Comparison of ENCODE assay signal across 19 cellular contexts in genomic region chr9:79382468-79382867, GRCh38.
A peak's percentile ranks its signal among the peaks of the same experiment; 100 is the strongest.
DNase-seq lines count a peak whose midpoint lies in the region; ATAC-seq and TF ChIP-seq lines count a peak whose summit lies in the region.
"Had no signal": no experiment of that assay in that cellular context is flagged by ENCODE, and none has a peak within 500 bp of the region (broad histone marks: within the 10 kb centered on the region; RNA-seq: fewer than 3 reads in every experiment).

No MANE protein-coding gene starts in this region.

- no peak for TF ChIP-seq CTCF in GM10266 (IDR thresholded peaks at IDR 0.05; ENCODE audit: control insufficient read depth, insufficient read depth, low read depth, missing control alignments)
- TF ChIP-seq CTCF in colonic mucosa (IDR thresholded peaks at IDR 0.05): no peak

- no peaks in the 10 kb centered on the region for H3K9me3 ChIP-seq in colonic mucosa
- H3K9me3 ChIP-seq: adrenal gland, prostate gland had no signal

- no peak overlapping the region for H3K9ac ChIP-seq in colonic mucosa (ENCODE audit: low read depth in 2 of 2, low read length in 2 of 2)

- CTCF ChIA-PET in activated naive CD4-positive, alpha-beta T cell treated with anti-CD3 and anti-CD28 coated beads for 36 hours (lab: Charles Lee): no interaction called here

- no peaks in the 10 kb centered on the region for H3K36me3 Mint-ChIP-seq in activated naive CD4-positive, alpha-beta T cell treated with anti-CD3 and anti-CD28 coated beads for 36 hours (ENCODE audit: low read depth)
- H3K36me3 Mint-ChIP-seq in stimulated activated naive B cell treated with anti-CD40 and anti-IgM and Interleukin-4, amounts not matched to agents 10 μg/mL and 1 μg/mL and 100 μg/mL, for 72 hours: no peaks in the 10 kb centered on the region
- H3K36me3 Mint-ChIP-seq: CD4-positive, CD25-positive, alpha-beta regulatory T cell had no signal

- no peaks in the 10 kb centered on the region for H3K4me1 ChIP-seq in colonic mucosa
- H3K4me1 ChIP-seq: adrenal gland, lower lobe of right lung, prostate gland had no signal

- H3K4me3 Mint-ChIP-seq in activated naive CD4-positive, alpha-beta T cell treated with anti-CD3 and anti-CD28 coated beads for 36 hours: no peak overlapping the region
- H3K4me3 Mint-ChIP-seq in stimulated activated naive B cell treated with anti-CD40 and anti-IgM and Interleukin-4, amounts not matched to agents 10 μg/mL and 1 μg/mL and 100 μg/mL, for 72 hours: no peak overlapping the region
- H3K4me3 Mint-ChIP-seq: activated T-helper 17 cell treated with anti-CD3 and anti-CD28 coated beads, Interleukin-2, amount 50 U/mL, for 72 hours; CD4-positive, CD25-positive, alpha-beta regulatory T cell; central memory CD8-positive, alpha-beta T cell; H9; naive thymus-derived CD4-positive, alpha-beta T cell; stimulated activated naive CD8-positive, alpha-beta T cell treated with anti-CD3 and anti-CD28 coated beads, Interleukin-15, Interleukin-2, amounts not matched to agents 100 ng/mL and 50 ng/mL, for 24 hours had no signal

- intact Hi-C loops in activated naive CD4-positive, alpha-beta T cell treated with anti-CD3 and anti-CD28 coated beads for 36 hours (cut with micrococcal nuclease): no loop called here
- intact Hi-C loops in colonic mucosa (cut with DNase I): no loop called here

- H3K4me3 ChIP-seq in colonic mucosa: no peak overlapping the region
- H3K4me3 ChIP-seq: adrenal gland, GM12878, lower lobe of right lung, prostate gland had no signal

- H3K27ac ChIP-seq in colonic mucosa: no peak overlapping the region
- H3K27ac ChIP-seq: adrenal gland, lower lobe of right lung, prostate gland had no signal

- DNase-seq in activated naive CD4-positive, alpha-beta T cell treated with anti-CD3 and anti-CD28 coated beads for 36 hours: peak; percentile 3
- DNase-seq in activated naive CD4-positive, alpha-beta T cell (lab: John Stamatoyannopoulos, UW): no peak
- peak; percentile 63 for DNase-seq in NCI-H2029 (lab: John Stamatoyannopoulos, UW)
- peak; percentile 6 for DNase-seq in stimulated activated naive B cell treated with anti-CD40 and anti-IgM and Interleukin-4, amounts not matched to agents 10 μg/mL and 1 μg/mL and 100 μg/mL, for 72 hours
- DNase-seq in GM03348 (ENCODE audit: low spot score): no peak
- no peak for DNase-seq in GM10266 (ENCODE audit: extremely low spot score)
- DNase-seq in colonic mucosa: no peak
- DNase-seq: adrenal gland; CD4-positive, CD25-positive, alpha-beta regulatory T cell; DND-41; H9; lower lobe of right lung; naive thymus-derived CD4-positive, alpha-beta T cell had no signal

- no peaks in the 10 kb centered on the region for H3K36me3 ChIP-seq in colonic mucosa
- H3K36me3 ChIP-seq: adrenal gland, lower lobe of right lung, prostate gland had no signal

- no peak overlapping the region for H3K27ac Mint-ChIP-seq in activated naive CD4-positive, alpha-beta T cell treated with anti-CD3 and anti-CD28 coated beads for 36 hours
- no peak overlapping the region for H3K27ac Mint-ChIP-seq in stimulated activated naive B cell treated with anti-CD40 and anti-IgM and Interleukin-4, amounts not matched to agents 10 μg/mL and 1 μg/mL and 100 μg/mL, for 72 hours
- H3K27ac Mint-ChIP-seq: activated T-helper 17 cell treated with anti-CD3 and anti-CD28 coated beads, Interleukin-2, amount 50 U/mL, for 72 hours; CD4-positive, CD25-positive, alpha-beta regulatory T cell; naive thymus-derived CD4-positive, alpha-beta T cell; stimulated activated naive CD8-positive, alpha-beta T cell treated with anti-CD3 and anti-CD28 coated beads, Interleukin-15, Interleukin-2, amounts not matched to agents 100 ng/mL and 50 ng/mL, for 24 hours had no signal

- H3K27me3 Mint-ChIP-seq in activated naive CD4-positive, alpha-beta T cell treated with anti-CD3 and anti-CD28 coated beads for 36 hours (ENCODE audit: low read depth): peaks cover 6% of the 10 kb centered on the region
- peaks cover 0 to 4% of the 10 kb centered on the region in 2 donors for H3K27me3 Mint-ChIP-seq in stimulated activated naive B cell treated with anti-CD40 and anti-IgM and Interleukin-4, amounts not matched to agents 10 μg/mL and 1 μg/mL and 100 μg/mL, for 72 hours

- no peaks in the 10 kb centered on the region for H3K27me3 ChIP-seq in colonic mucosa
- H3K27me3 ChIP-seq: adrenal gland had no signal

- no peaks in the 10 kb centered on the region for H3K4me1 Mint-ChIP-seq in activated naive CD4-positive, alpha-beta T cell treated with anti-CD3 and anti-CD28 coated beads for 36 hours (ENCODE audit: low read depth)
- H3K4me1 Mint-ChIP-seq in stimulated activated naive B cell treated with anti-CD40 and anti-IgM and Interleukin-4, amounts not matched to agents 10 μg/mL and 1 μg/mL and 100 μg/mL, for 72 hours: peaks cover 5 to 6% of the 10 kb centered on the region in 2 donors
- H3K4me1 Mint-ChIP-seq: activated T-helper 17 cell treated with anti-CD3 and anti-CD28 coated beads, Interleukin-2, amount 50 U/mL, for 72 hours; CD4-positive, CD25-positive, alpha-beta regulatory T cell; central memory CD8-positive, alpha-beta T cell; naive thymus-derived CD4-positive, alpha-beta T cell had no signal

- H3K9me3 Mint-ChIP-seq in activated naive CD4-positive, alpha-beta T cell treated with anti-CD3 and anti-CD28 coated beads for 36 hours: peaks cover 3% of the 10 kb centered on the region
- peaks cover 3 to 4% of the 10 kb centered on the region in 2 donors for H3K9me3 Mint-ChIP-seq in stimulated activated naive B cell treated with anti-CD40 and anti-IgM and Interleukin-4, amounts not matched to agents 10 μg/mL and 1 μg/mL and 100 μg/mL, for 72 hours

- peak; percentile 57 for ATAC-seq in esophagus mucosa
- ATAC-seq in stimulated activated naive B cell treated with anti-CD40 and anti-IgM and Interleukin-4, amounts not matched to agents 10 μg/mL and 1 μg/mL and 100 μg/mL, for 72 hours (replicated peaks): peak; percentile 92 to 98
- ATAC-seq: activated T-helper 17 cell treated with anti-CD3 and anti-CD28 coated beads, Interleukin-2, amount 50 U/mL, for 72 hours; GM12878; lower lobe of right lung; naive thymus-derived CD4-positive, alpha-beta T cell had no signal

Comparison
In these comparisons a context has a peak if more than half of its experiments do, and no peak if none do; other contexts are left out.
1. DNase-seq: peak in activated naive CD4-positive, alpha-beta T cell treated with anti-CD3 and anti-CD28 coated beads for 36 hours (single experiment), NCI-H2029 (single experiment) and stimulated activated naive B cell treated with anti-CD40 and anti-IgM and Interleukin-4, amounts not matched to agents 10 μg/mL and 1 μg/mL and 100 μg/mL, for 72 hours (single experiment); none in activated naive CD4-positive, alpha-beta T cell (0 of 4), GM03348 (single experiment), GM10266 (single experiment) and colonic mucosa (single experiment).